In the genomic region with DNA sequence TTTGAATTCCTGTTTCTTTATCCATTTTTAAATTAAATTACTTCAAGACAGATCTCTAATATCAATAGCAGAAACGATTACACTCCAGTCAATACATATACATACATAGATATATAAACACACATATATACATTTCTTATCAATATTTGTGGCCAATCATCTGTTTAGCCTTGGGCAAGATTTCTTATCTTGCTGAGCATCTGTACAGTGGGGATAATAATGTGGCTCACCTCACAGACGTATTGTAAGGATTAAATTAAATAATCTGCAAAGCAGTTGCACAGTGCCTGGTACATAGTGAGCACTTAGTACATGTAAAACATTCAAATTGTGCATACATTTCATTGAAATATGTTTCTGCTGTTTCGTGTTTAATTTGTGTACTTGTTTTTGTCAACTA, we compare ENCODE assay signal across 1 cellular context.
TF ChIP-seq lines count a peak whose summit lies in the region.

No MANE protein-coding gene starts in this region.

TF ChIP-seq in SK-N-SH treated with all-trans-retinoic acid at 6 μM for 48 hours, 23 proteins besides CTCF, POLR2A, EP300 and RAD21 (continued from another document):
- TF ChIP-seq CSRNP3 (CRISPR knock-in tag; IDR thresholded peaks at IDR 0.05) (no peak), RARB (CRISPR knock-in tag; IDR thresholded peaks at IDR 0.05) (no peak), ZFP30 (CRISPR knock-in tag; IDR thresholded peaks at IDR 0.05) (no peak)
